1 cellular context compared by ENCODE assay signal in genomic region chr15:34114739-34115138, GRCh38.
TF ChIP-seq lines count a peak whose summit lies in the region.

No MANE protein-coding gene starts in this region.

TF ChIP-seq in H1, 55 proteins besides CTCF, POLR2A, EP300 and RAD21:
- TF ChIP-seq JUN (IDR thresholded peaks at IDR 0.05; ENCODE audit: low read depth, low read length) = no peak
- no peak for TF ChIP-seq CHD1 (IDR thresholded peaks at IDR 0.05; ENCODE audit: low read depth, low read length)
- TF ChIP-seq POLR2AphosphoS5 (IDR thresholded peaks at IDR 0.05; ENCODE audit: low read depth, low read length) = no peak
